Comparison of ENCODE assay signal across 9 cellular contexts in genomic region chrX:65821721-65822496, GRCh38.
DNase-seq lines count a peak whose midpoint lies in the region; ATAC-seq lines count a peak whose summit lies in the region.
"Had no signal": no experiment of that assay in that cellular context is flagged by ENCODE, and none has a peak within 500 bp of the region (broad histone marks: within the 10 kb centered on the region; RNA-seq: fewer than 3 reads in every experiment).

No MANE protein-coding gene starts in this region.

- peaks cover 14% of the 10 kb centered on the region for H3K27me3 ChIP-seq in HUES6 (ENCODE audit: control insufficient read depth, insufficient read depth, low read length)

- peaks cover 5% of the 10 kb centered on the region; the same call in 1 of the 2 replicates for H3K9me3 ChIP-seq in HUES6 (ENCODE audit: control insufficient read depth, insufficient read depth, low read depth, low read length)

- peak overlapping the region; percentile 69 for H3K4me3 Mint-ChIP-seq in activated T-helper 1 cell treated with anti-CD3 and anti-CD28 coated beads, Interleukin-12 subunit alpha, Interleukin-12 subunit beta, Interleukin-2, Interleukin-4 antibody, amounts not matched to agents 30 ng/mL and 10 ng/mL and 1 ng/mL, durations not matched to agents 14 hours and 24 hours and 36 hours

- peaks cover 3% of the 10 kb centered on the region for H3K9me3 Mint-ChIP-seq in activated T-helper 1 cell treated with anti-CD3 and anti-CD28 coated beads, Interleukin-12 subunit alpha, Interleukin-12 subunit beta, Interleukin-2, Interleukin-4 antibody, amounts not matched to agents 30 ng/mL and 10 ng/mL and 1 ng/mL, durations not matched to agents 14 hours and 24 hours and 36 hours

- H3K27me3 Mint-ChIP-seq in activated T-helper 1 cell treated with anti-CD3 and anti-CD28 coated beads, Interleukin-12 subunit alpha, Interleukin-12 subunit beta, Interleukin-2, Interleukin-4 antibody, amounts not matched to agents 30 ng/mL and 10 ng/mL and 1 ng/mL, durations not matched to agents 14 hours and 24 hours and 36 hours (ENCODE audit: insufficient read depth) = peaks cover 9% of the 10 kb centered on the region

- peaks cover 15% of the 10 kb centered on the region for H3K4me1 Mint-ChIP-seq in activated T-helper 1 cell treated with anti-CD3 and anti-CD28 coated beads, Interleukin-12 subunit alpha, Interleukin-12 subunit beta, Interleukin-2, Interleukin-4 antibody, amounts not matched to agents 30 ng/mL and 10 ng/mL and 1 ng/mL, durations not matched to agents 14 hours and 24 hours and 36 hours (ENCODE audit: low read depth)

- peaks cover 6% of the 10 kb centered on the region; the same call in 1 of the 2 replicates for H3K4me1 ChIP-seq in HUES6 (ENCODE audit: control insufficient read depth, insufficient read depth, low read length)

- intact Hi-C loops in activated T-helper 1 cell treated with anti-CD3 and anti-CD28 coated beads, Interleukin-12 subunit alpha, Interleukin-12 subunit beta, Interleukin-2, Interleukin-4 antibody, amounts not matched to agents 30 ng/mL and 10 ng/mL and 1 ng/mL, durations not matched to agents 14 hours and 24 hours and 36 hours (cut with micrococcal nuclease) = loop anchor here (2.0 kb wide), 1 partner anchor 227 kb away; no protein-coding TSS in a partner anchor

- no peak overlapping the region for H3K27ac Mint-ChIP-seq in activated T-helper 1 cell treated with anti-CD3 and anti-CD28 coated beads, Interleukin-12 subunit alpha, Interleukin-12 subunit beta, Interleukin-2, Interleukin-4 antibody, amounts not matched to agents 30 ng/mL and 10 ng/mL and 1 ng/mL, durations not matched to agents 14 hours and 24 hours and 36 hours

- H3K4me3 ChIP-seq in HUES6 (ENCODE audit: low read depth, low read length) = peak overlapping the region; percentile 56

- H3K36me3 Mint-ChIP-seq in activated T-helper 1 cell treated with anti-CD3 and anti-CD28 coated beads, Interleukin-12 subunit alpha, Interleukin-12 subunit beta, Interleukin-2, Interleukin-4 antibody, amounts not matched to agents 30 ng/mL and 10 ng/mL and 1 ng/mL, durations not matched to agents 14 hours and 24 hours and 36 hours (ENCODE audit: low read depth) = peaks cover 2% of the 10 kb centered on the region

- H3K27ac ChIP-seq in HUES6 (ENCODE audit: low read depth, low read length) = no peak overlapping the region

- peak; percentile 87 for ATAC-seq in GM18868 (IDR thresholded peaks at IDR 0.05; ENCODE audit: unreplicated experiment)
- ATAC-seq: HCT116 had no signal

- DNase-seq in activated T-helper 1 cell treated with anti-CD3 and anti-CD28 coated beads, Interleukin-12 subunit alpha, Interleukin-12 subunit beta, Interleukin-2, Interleukin-4 antibody, amounts not matched to agents 30 ng/mL and 10 ng/mL and 1 ng/mL, durations not matched to agents 14 hours and 24 hours and 36 hours (ENCODE audit: low spot score) = peak; percentile 5
- DNase-seq in iPS-NIHi7 (ENCODE audit: extremely low spot score) (peak; percentile 23), NCI-H524 treated with DMSO at 0.1 percent for 48 hours (lab: John Stamatoyannopoulos, UW) (no peak), RPMI8226 (no peak), DMS153 treated with DMSO at 0.1 percent for 48 hours (lab: John Stamatoyannopoulos, UW; ENCODE audit: unreplicated experiment) (no peak)
- DNase-seq in stimulated activated naive CD4-positive, alpha-beta T cell treated with Interleukin-2 at 50 U/mL for 16 hours (lab: John Stamatoyannopoulos, UW) = peak; percentile 15

- H3K9ac ChIP-seq in HUES6 (ENCODE audit: low read length) = peak overlapping the region; percentile 48

- H3K36me3 ChIP-seq in HUES6 (ENCODE audit: control insufficient read depth, insufficient read depth, low read length) = no peaks in the 10 kb centered on the region

Comparison
In these comparisons a context has a peak if more than half of its experiments do, and no peak if none do; other contexts are left out.
1. DNase-seq: peak in activated T-helper 1 cell treated with anti-CD3 and anti-CD28 coated beads, Interleukin-12 subunit alpha, Interleukin-12 subunit beta, Interleukin-2, Interleukin-4 antibody, amounts not matched to agents 30 ng/mL and 10 ng/mL and 1 ng/mL, durations not matched to agents 14 hours and 24 hours and 36 hours (single experiment), iPS-NIHi7 (single experiment) and stimulated activated naive CD4-positive, alpha-beta T cell treated with Interleukin-2 at 50 U/mL for 16 hours (single experiment); none in NCI-H524 treated with DMSO at 0.1 percent for 48 hours (single experiment), RPMI8226 (single experiment) and DMS153 treated with DMSO at 0.1 percent for 48 hours (single experiment).